1 cellular context compared by ENCODE assay signal in the genomic region with DNA sequence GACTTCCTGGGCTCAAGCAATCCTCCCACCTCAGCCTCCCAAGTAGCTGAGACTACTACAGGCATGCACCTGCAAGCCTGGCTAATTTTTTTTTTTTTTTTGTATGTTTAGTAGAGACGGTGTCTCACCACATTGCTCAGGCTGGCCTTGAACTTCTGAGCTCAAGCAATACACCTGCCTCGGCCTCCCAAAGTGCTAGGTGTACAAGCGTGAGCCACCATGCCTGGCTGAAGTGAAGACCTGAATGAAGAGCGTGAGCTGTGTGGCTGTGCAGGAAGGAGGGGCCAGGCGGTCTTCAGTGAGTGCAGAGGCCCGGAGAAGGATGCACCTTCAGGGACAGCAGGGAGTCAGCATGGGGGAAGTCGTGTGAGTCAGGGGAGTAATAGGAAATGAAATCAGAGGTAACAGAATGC.
TF ChIP-seq lines count a peak whose summit lies in the region.

No MANE protein-coding gene starts in this region.

TF ChIP-seq in K562, 482 proteins besides CTCF, POLR2A, EP300 and RAD21:
- no peak for TF ChIP-seq FOXJ3 (CRISPR knock-in tag; IDR thresholded peaks at IDR 0.05)
- TF ChIP-seq POLR2G (IDR thresholded peaks at IDR 0.05; ENCODE audit: low read depth, low read length): no peak
- TF ChIP-seq, protein P1, sequence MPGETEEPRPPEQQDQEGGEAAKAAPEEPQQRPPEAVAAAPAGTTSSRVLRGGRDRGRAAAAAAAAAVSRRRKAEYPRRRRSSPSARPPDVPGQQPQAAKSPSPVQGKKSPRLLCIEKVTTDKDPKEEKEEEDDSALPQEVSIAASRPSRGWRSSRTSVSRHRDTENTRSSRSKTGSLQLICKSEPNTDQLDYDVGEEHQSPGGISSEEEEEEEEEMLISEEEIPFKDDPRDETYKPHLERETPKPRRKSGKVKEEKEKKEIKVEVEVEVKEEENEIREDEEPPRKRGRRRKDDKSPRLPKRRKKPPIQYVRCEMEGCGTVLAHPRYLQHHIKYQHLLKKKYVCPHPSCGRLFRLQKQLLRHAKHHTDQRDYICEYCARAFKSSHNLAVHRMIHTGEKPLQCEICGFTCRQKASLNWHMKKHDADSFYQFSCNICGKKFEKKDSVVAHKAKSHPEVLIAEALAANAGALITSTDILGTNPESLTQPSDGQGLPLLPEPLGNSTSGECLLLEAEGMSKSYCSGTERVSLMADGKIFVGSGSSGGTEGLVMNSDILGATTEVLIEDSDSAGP (CRISPR knock-in tag; IDR thresholded peaks at IDR 0.05): no peak
- no peak for TF ChIP-seq SNIP1 (IDR thresholded peaks at IDR 0.05; ENCODE audit: low read depth)
- TF ChIP-seq ZNF561 (CRISPR knock-in tag; conservative IDR thresholded peaks at IDR 0.05): no peak
- TF ChIP-seq, protein P2, sequence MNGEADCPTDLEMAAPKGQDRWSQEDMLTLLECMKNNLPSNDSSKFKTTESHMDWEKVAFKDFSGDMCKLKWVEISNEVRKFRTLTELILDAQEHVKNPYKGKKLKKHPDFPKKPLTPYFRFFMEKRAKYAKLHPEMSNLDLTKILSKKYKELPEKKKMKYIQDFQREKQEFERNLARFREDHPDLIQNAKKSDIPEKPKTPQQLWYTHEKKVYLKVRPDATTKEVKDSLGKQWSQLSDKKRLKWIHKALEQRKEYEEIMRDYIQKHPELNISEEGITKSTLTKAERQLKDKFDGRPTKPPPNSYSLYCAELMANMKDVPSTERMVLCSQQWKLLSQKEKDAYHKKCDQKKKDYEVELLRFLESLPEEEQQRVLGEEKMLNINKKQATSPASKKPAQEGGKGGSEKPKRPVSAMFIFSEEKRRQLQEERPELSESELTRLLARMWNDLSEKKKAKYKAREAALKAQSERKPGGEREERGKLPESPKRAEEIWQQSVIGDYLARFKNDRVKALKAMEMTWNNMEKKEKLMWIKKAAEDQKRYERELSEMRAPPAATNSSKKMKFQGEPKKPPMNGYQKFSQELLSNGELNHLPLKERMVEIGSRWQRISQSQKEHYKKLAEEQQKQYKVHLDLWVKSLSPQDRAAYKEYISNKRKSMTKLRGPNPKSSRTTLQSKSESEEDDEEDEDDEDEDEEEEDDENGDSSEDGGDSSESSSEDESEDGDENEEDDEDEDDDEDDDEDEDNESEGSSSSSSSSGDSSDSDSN (IDR thresholded peaks at IDR 0.05; ENCODE audit: borderline replicate concordance in 1 of 2, low read depth in 2 of 2, low read length in 2 of 2): no peak
- no peak for TF ChIP-seq ZNF239 (CRISPR knock-in tag; IDR thresholded peaks at IDR 0.05)
- TF ChIP-seq, protein P3, sequence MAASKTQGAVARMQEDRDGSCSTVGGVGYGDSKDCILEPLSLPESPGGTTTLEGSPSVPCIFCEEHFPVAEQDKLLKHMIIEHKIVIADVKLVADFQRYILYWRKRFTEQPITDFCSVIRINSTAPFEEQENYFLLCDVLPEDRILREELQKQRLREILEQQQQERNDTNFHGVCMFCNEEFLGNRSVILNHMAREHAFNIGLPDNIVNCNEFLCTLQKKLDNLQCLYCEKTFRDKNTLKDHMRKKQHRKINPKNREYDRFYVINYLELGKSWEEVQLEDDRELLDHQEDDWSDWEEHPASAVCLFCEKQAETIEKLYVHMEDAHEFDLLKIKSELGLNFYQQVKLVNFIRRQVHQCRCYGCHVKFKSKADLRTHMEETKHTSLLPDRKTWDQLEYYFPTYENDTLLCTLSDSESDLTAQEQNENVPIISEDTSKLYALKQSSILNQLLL (CRISPR knock-in tag; IDR thresholded peaks at IDR 0.05; ENCODE audit: borderline replicate concordance): no peak
- no peak for TF ChIP-seq MEF2A (IDR thresholded peaks at IDR 0.05; ENCODE audit: control insufficient read depth, low read depth, low read length)
- no peak for TF ChIP-seq MYC (IDR thresholded peaks at IDR 0.05; ENCODE audit: low read depth, low read length)
- no peak for TF ChIP-seq MYC (CRISPR knock-in tag; IDR thresholded peaks at IDR 0.05; ENCODE audit: borderline replicate concordance, low read depth)
- TF ChIP-seq, protein P4, sequence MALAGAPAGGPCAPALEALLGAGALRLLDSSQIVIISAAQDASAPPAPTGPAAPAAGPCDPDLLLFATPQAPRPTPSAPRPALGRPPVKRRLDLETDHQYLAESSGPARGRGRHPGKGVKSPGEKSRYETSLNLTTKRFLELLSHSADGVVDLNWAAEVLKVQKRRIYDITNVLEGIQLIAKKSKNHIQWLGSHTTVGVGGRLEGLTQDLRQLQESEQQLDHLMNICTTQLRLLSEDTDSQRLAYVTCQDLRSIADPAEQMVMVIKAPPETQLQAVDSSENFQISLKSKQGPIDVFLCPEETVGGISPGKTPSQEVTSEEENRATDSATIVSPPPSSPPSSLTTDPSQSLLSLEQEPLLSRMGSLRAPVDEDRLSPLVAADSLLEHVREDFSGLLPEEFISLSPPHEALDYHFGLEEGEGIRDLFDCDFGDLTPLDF (CRISPR knock-in tag; IDR thresholded peaks at IDR 0.05): no peak
- no peak for TF ChIP-seq PHF21A (IDR thresholded peaks at IDR 0.05; ENCODE audit: borderline replicate concordance, low read depth)
- no peak for TF ChIP-seq GATAD2A (IDR thresholded peaks at IDR 0.05)
